8 cellular contexts compared by ENCODE assay signal in genomic region chr7:99438573-99439480, GRCh38. TPM values are rescaled to one million over a fixed set of nuclear protein-coding genes. Genes with fewer than 3 reads are reported as not detected.
DNase-seq lines count a peak whose midpoint lies in the region; ATAC-seq and TF ChIP-seq lines count a peak whose summit lies in the region.

TSS of gene CPSF4 (plus strand) at chr7:99438943. CDS start at chr7:99439083, 140 bp downstream.
TSS of gene PTCD1 (minus strand) at chr7:99438798. CDS start at chr7:99435242, 3,556 bp downstream.

- peak within 1 kb of the TSS; percentile 98 for H3K4me3 Mint-ChIP-seq in GM23338
- peak within 1 kb of the TSS; percentile 99 for H3K4me3 Mint-ChIP-seq in activated T-helper 2 cell treated with anti-CD3 and anti-CD28 coated beads, Interferon-gamma antibody, Interleukin-2, Interleukin-4, amounts not matched to agents 10 μg/mL and 5 μg/mL and 100 μg/mL, durations not matched to agents 14 hours and 24 hours and 36 hours (ENCODE audit: low read depth)
- H3K4me3 Mint-ChIP-seq in natural killer cell treated with Interleukin-12 subunit alpha and Interleukin-12 subunit beta and Interleukin-15 and Interleukin-18, amount 100 ng/mL, for 72 hours, result peak within 1 kb of the TSS; percentile 98

- peaks cover 70% of the 10 kb centered on the region for H3K79me2 ChIP-seq in GM23338 (replicated peaks; ENCODE audit: insufficient read depth)

- H4K20me1 ChIP-seq in GM23338 (replicated peaks; ENCODE audit: insufficient read depth), result peaks cover 32% of the 10 kb centered on the region

- peaks cover 48% of the 10 kb centered on the region for H3K36me3 Mint-ChIP-seq in GM23338 (ENCODE audit: low read depth)
- peaks cover 34% of the 10 kb centered on the region for H3K36me3 Mint-ChIP-seq in activated T-helper 2 cell treated with anti-CD3 and anti-CD28 coated beads, Interferon-gamma antibody, Interleukin-2, Interleukin-4, amounts not matched to agents 10 μg/mL and 5 μg/mL and 100 μg/mL, durations not matched to agents 14 hours and 24 hours and 36 hours (ENCODE audit: low read depth)
- peaks cover 8% of the 10 kb centered on the region for H3K36me3 Mint-ChIP-seq in natural killer cell treated with Interleukin-12 subunit alpha and Interleukin-12 subunit beta and Interleukin-15 and Interleukin-18, amount 100 ng/mL, for 72 hours

- peak within 1 kb of the TSS; percentile 97 for H3K4me3 ChIP-seq in GM23338
- H3K4me3 ChIP-seq in fibroblast of pulmonary artery (replicated peaks; ENCODE audit: low read depth, low read length), result peak within 1 kb of the TSS; percentile 96

- H3F3A ChIP-seq in GM23338 (replicated peaks; ENCODE audit: low read depth), result peaks cover 20% of the 10 kb centered on the region; the same call in 1 of the 2 replicates

- H3K4me2 ChIP-seq in GM23338, result peak within 1 kb of the TSS; percentile 99

- H3K4me1 Mint-ChIP-seq in GM23338, result peaks cover 19% of the 10 kb centered on the region
- peaks cover 24% of the 10 kb centered on the region for H3K4me1 Mint-ChIP-seq in activated T-helper 2 cell treated with anti-CD3 and anti-CD28 coated beads, Interferon-gamma antibody, Interleukin-2, Interleukin-4, amounts not matched to agents 10 μg/mL and 5 μg/mL and 100 μg/mL, durations not matched to agents 14 hours and 24 hours and 36 hours (ENCODE audit: low read depth)
- peaks cover 20 to 29% of the 10 kb centered on the region in 2 donors for H3K4me1 Mint-ChIP-seq in natural killer cell treated with Interleukin-12 subunit alpha and Interleukin-12 subunit beta and Interleukin-15 and Interleukin-18, amount 100 ng/mL, for 72 hours (ENCODE audit: low read depth in 2 of 2)

- H3K9me2 ChIP-seq in GM23338 (ENCODE audit: insufficient read depth), result no peaks in the 10 kb centered on the region

- DNase-seq in EH (ENCODE audit: low read depth), result peak; percentile 97
- DNase-seq in GM23338 (ENCODE audit: low spot score), result peak; percentile 98
- peak; percentile 92 to 93 for DNase-seq in Kasumi-1 (lab: John Stamatoyannopoulos, UW)
- DNase-seq in RPMI8226, result peak; percentile 97
- DNase-seq in activated T-helper 2 cell treated with anti-CD3 and anti-CD28 coated beads, Interferon-gamma antibody, Interleukin-2, Interleukin-4, amounts not matched to agents 10 μg/mL and 5 μg/mL and 100 μg/mL, durations not matched to agents 14 hours and 24 hours and 36 hours (ENCODE audit: low spot score), result peak; percentile 88
- peak; percentile 96 for DNase-seq in fibroblast of pulmonary artery (ENCODE audit: low read depth)
- peak; percentile 97 for DNase-seq in natural killer cell treated with Interleukin-12 subunit alpha and Interleukin-12 subunit beta and Interleukin-15 and Interleukin-18, amount 100 ng/mL, for 72 hours (ENCODE audit: low spot score)
- DNase-seq in stimulated activated naive CD4-positive, alpha-beta T cell treated with Interleukin-2 at 50 U/mL for 16 hours (lab: John Stamatoyannopoulos, UW), result peak; percentile 90

- H3K27ac ChIP-seq in GM23338 (ENCODE audit: low read depth), result peak within 1 kb of the TSS; percentile 97

- ATAC-seq in GM23338, result peak; percentile 93
- ATAC-seq in natural killer cell treated with Interleukin-12 subunit alpha and Interleukin-12 subunit beta and Interleukin-15 and Interleukin-18, amount 100 ng/mL, for 72 hours, result peak; percentile 97 to 99

- H3K27me3 ChIP-seq in GM23338 (ENCODE audit: insufficient read depth), result no peaks in the 10 kb centered on the region

- H3K9me3 Mint-ChIP-seq in GM23338, result no peaks in the 10 kb centered on the region; the same call in 2 of the 3 replicates
- no peaks in the 10 kb centered on the region for H3K9me3 Mint-ChIP-seq in activated T-helper 2 cell treated with anti-CD3 and anti-CD28 coated beads, Interferon-gamma antibody, Interleukin-2, Interleukin-4, amounts not matched to agents 10 μg/mL and 5 μg/mL and 100 μg/mL, durations not matched to agents 14 hours and 24 hours and 36 hours
- no peaks in the 10 kb centered on the region for H3K9me3 Mint-ChIP-seq in natural killer cell treated with Interleukin-12 subunit alpha and Interleukin-12 subunit beta and Interleukin-15 and Interleukin-18, amount 100 ng/mL, for 72 hours

- peaks cover 22% of the 10 kb centered on the region for H3K36me3 ChIP-seq in GM23338 (ENCODE audit: insufficient read depth)

- peaks cover 9% of the 10 kb centered on the region for H3K27me3 Mint-ChIP-seq in GM23338 (ENCODE audit: insufficient read depth, low read depth, poor library complexity)
- no peaks in the 10 kb centered on the region for H3K27me3 Mint-ChIP-seq in activated T-helper 2 cell treated with anti-CD3 and anti-CD28 coated beads, Interferon-gamma antibody, Interleukin-2, Interleukin-4, amounts not matched to agents 10 μg/mL and 5 μg/mL and 100 μg/mL, durations not matched to agents 14 hours and 24 hours and 36 hours (ENCODE audit: low read depth)
- no peaks in the 10 kb centered on the region for H3K27me3 Mint-ChIP-seq in natural killer cell treated with Interleukin-12 subunit alpha and Interleukin-12 subunit beta and Interleukin-15 and Interleukin-18, amount 100 ng/mL, for 72 hours

- H3K27ac Mint-ChIP-seq in GM23338, result peak within 1 kb of the TSS; percentile 99
- H3K27ac Mint-ChIP-seq in activated T-helper 2 cell treated with anti-CD3 and anti-CD28 coated beads, Interferon-gamma antibody, Interleukin-2, Interleukin-4, amounts not matched to agents 10 μg/mL and 5 μg/mL and 100 μg/mL, durations not matched to agents 14 hours and 24 hours and 36 hours, result peak within 1 kb of the TSS; percentile 92
- peak within 1 kb of the TSS; percentile 88 for H3K27ac Mint-ChIP-seq in natural killer cell treated with Interleukin-12 subunit alpha and Interleukin-12 subunit beta and Interleukin-15 and Interleukin-18, amount 100 ng/mL, for 72 hours

- peak within 1 kb of the TSS; percentile 95 for H2AFZ ChIP-seq in GM23338

- intact Hi-C loops in activated T-helper 2 cell treated with anti-CD3 and anti-CD28 coated beads, Interferon-gamma antibody, Interleukin-2, Interleukin-4, amounts not matched to agents 10 μg/mL and 5 μg/mL and 100 μg/mL, durations not matched to agents 14 hours and 24 hours and 36 hours (cut with micrococcal nuclease), result loop anchor here (1.0 to 2.0 kb wide), 3 partner anchors 27 to 58 kb away; partner anchors contain the start of genes ATP5MF, BUD31 and PDAP1

- TF ChIP-seq CTCF in GM23338 (conservative IDR thresholded peaks at IDR 0.05; ENCODE audit: low read depth in 2 of 2) (no peak), fibroblast of pulmonary artery (IDR thresholded peaks at IDR 0.05; ENCODE audit: low read length, missing control alignments) (no peak)

- H3K4me1 ChIP-seq in GM23338 (ENCODE audit: insufficient read depth), result peaks cover 19% of the 10 kb centered on the region

TF ChIP-seq in GM23338, 12 proteins besides CTCF, POLR2A, EP300 and RAD21 (continues in another document):
- TF ChIP-seq ZNF331 (CRISPR knock-in tag; IDR thresholded peaks at IDR 0.05; ENCODE audit: low read depth) (no peak), CREB1 (CRISPR knock-in tag; IDR thresholded peaks at IDR 0.05; ENCODE audit: low read depth) (peak; percentile 48; the same call in 1 of the 2 replicates), NANOG (IDR thresholded peaks at IDR 0.05; ENCODE audit: borderline replicate concordance) (no peak), JUNB (IDR thresholded peaks at IDR 0.05; ENCODE audit: unreplicated experiment) (no peak), POLR2AphosphoS5 (IDR thresholded peaks at IDR 0.05; ENCODE audit: low read depth) (peak; percentile 84), REST (IDR thresholded peaks at IDR 0.05; ENCODE audit: unreplicated experiment) (peak; percentile 19), EZH2 (IDR thresholded peaks at IDR 0.05; ENCODE audit: low read depth, unreplicated experiment) (no peak), ZNF114 (CRISPR knock-in tag; IDR thresholded peaks at IDR 0.05) (no peak), STAT1 (IDR thresholded peaks at IDR 0.05; ENCODE audit: unreplicated experiment) (no peak)

RNA-seq across cellular contexts. Expression of gene CPSF4, which starts in this region (rescaled TPM):
- total RNA-seq in GM23338 (2014; rRNA removed; shearing (Covaris generic)), result 88.0 and 93.2 TPM in 2 replicates
- polyA plus RNA-seq in GM23338 (2016; fragmentation: Nextera tagmentation; extraction: Ambion mirVana), result 33.4 and 34.3 TPM in 2 replicates
- total RNA-seq in activated T-helper 2 cell treated with anti-CD3 and anti-CD28 coated beads, Interferon-gamma antibody, Interleukin-2, Interleukin-4, amounts not matched to agents 10 μg/mL and 5 μg/mL and 100 μg/mL, durations not matched to agents 14 hours and 24 hours and 36 hours, result 88.4 and 89.9 TPM in 2 replicates
- 10 to 100 TPM; 51.1 to 91.1 TPM for total RNA-seq in natural killer cell treated with Interleukin-12 subunit alpha and Interleukin-12 subunit beta and Interleukin-15 and Interleukin-18, amount 100 ng/mL, for 72 hours

RNA-seq across cellular contexts. Expression of gene PTCD1, which starts in this region (rescaled TPM):
- total RNA-seq in GM23338 (2014; rRNA removed; shearing (Covaris generic)), result 12.2 and 18.1 TPM in 2 replicates
- 10.7 and 13.4 TPM in 2 replicates for polyA plus RNA-seq in GM23338 (2016; fragmentation: Nextera tagmentation; extraction: Ambion mirVana)
- 8.1 and 10.4 TPM in 2 replicates for total RNA-seq in activated T-helper 2 cell treated with anti-CD3 and anti-CD28 coated beads, Interferon-gamma antibody, Interleukin-2, Interleukin-4, amounts not matched to agents 10 μg/mL and 5 μg/mL and 100 μg/mL, durations not matched to agents 14 hours and 24 hours and 36 hours
- total RNA-seq in natural killer cell treated with Interleukin-12 subunit alpha and Interleukin-12 subunit beta and Interleukin-15 and Interleukin-18, amount 100 ng/mL, for 72 hours, result 10 to 100 TPM in 1 of 2 donors, 1 to 10 TPM in 1; 5.9 to 15.3 TPM

Comparison
In these comparisons a context has a peak if more than half of its experiments do, and no peak if none do; other contexts are left out.
1. Peak in every context shown above with its lines: DNase-seq, ATAC-seq, H3K4me3 ChIP-seq and H3K27ac ChIP-seq.